In the genomic region with DNA sequence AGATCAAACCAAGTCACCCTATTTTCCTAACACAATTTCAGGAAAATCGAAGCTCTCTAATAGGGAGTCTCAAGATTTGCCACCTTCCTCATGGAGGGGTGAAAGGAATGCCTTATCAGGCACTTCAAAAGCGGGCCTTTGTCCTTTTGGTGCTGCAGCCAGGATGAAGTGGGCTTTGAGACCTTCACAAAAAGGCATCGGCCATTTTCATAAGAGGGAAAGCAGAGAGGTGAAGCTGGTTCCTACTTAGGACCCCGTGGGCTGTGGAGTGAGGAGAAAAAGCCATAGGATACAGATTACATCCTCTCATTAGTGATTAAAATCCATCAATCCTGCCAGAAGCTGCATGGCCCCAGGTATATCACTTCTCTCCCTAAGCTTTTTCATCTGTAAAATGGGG, we compare ENCODE assay signal across 7 cellular contexts. TPM values are rescaled to one million over a fixed set of nuclear protein-coding genes. Genes with fewer than 3 reads are reported as not detected.
DNase-seq lines count a peak whose midpoint lies in the region; ATAC-seq and TF ChIP-seq lines count a peak whose summit lies in the region.

No MANE protein-coding gene starts in this region.

- intact Hi-C loops in activated B cell treated with CpG ODN at 0.5 μM for 24 hours (cut with micrococcal nuclease) (loop anchor here (1.0 to 10.0 kb wide), 6 partner anchors 40 to 176 kb away; a partner anchor contains a TSS), spleen (cut with DNase I; ENCODE audit: low total_unique reads) (loop anchor here (2.0 to 10.0 kb wide), 3 partner anchors 54 to 164 kb away; no protein-coding TSS in a partner anchor)

- WGBS in iPS DF 6.9 (ENCODE audit: insufficient coverage, insufficient read length): no CpG with 5 or more reads among the region's 4 CpGs
- WGBS in spleen, 5 donors: 65 to 78% (median 71%) methylated on average over 4 of the region's 4 CpGs

- H3K27ac ChIP-seq in iPS DF 6.9 (ENCODE audit: low read length): no peak overlapping the region
- H3K27ac ChIP-seq in spleen: peak overlapping the region in 2 of 8 donors; percentile 89 to 91

- H3K36me3 ChIP-seq in iPS DF 6.9 (ENCODE audit: control insufficient read depth, insufficient read depth, low read length): peaks cover 2% of the 10 kb centered on the region; the same call in 1 of the 2 replicates
- peaks cover 0 to 29% (median 5%) of the 10 kb centered on the region in 6 donors for H3K36me3 ChIP-seq in spleen

- ATAC-seq in activated B cell treated with CpG ODN at 0.5 μM for 24 hours (ENCODE audit: low read depth) (no peak), HG03571 (IDR thresholded peaks at IDR 0.05; ENCODE audit: unreplicated experiment) (no peak)

- TF ChIP-seq POLR2A in spleen (IDR thresholded peaks at IDR 0.05): no peak

- H3K4me1 Mint-ChIP-seq in activated B cell treated with CpG ODN at 0.5 μM for 24 hours: peaks cover 31% of the 10 kb centered on the region

- TF ChIP-seq CTCF in HFF-Myc (IDR thresholded peaks at IDR 0.05; ENCODE audit: low read depth, low read length, missing control alignments) (no peak), activated B cell treated with CpG ODN at 0.5 μM for 24 hours (IDR thresholded peaks at IDR 0.05) (no peak), spleen (IDR thresholded peaks at IDR 0.05 in 8 of 11, conservative IDR thresholded peaks at IDR 0.05 in 3 of 11) (no peak)

- H3K9me3 ChIP-seq in iPS DF 6.9 (ENCODE audit: control insufficient read depth, insufficient read depth, low read length): no peaks in the 10 kb centered on the region
- no peaks in the 10 kb centered on the region for H3K9me3 ChIP-seq in spleen

- no peaks in the 10 kb centered on the region for H3K27me3 Mint-ChIP-seq in activated B cell treated with CpG ODN at 0.5 μM for 24 hours

- H3K4me1 ChIP-seq in iPS DF 6.9 (ENCODE audit: control insufficient read depth, insufficient read depth, low read length) (peaks cover 5% of the 10 kb centered on the region; the same call in 1 of the 2 replicates), spleen (peaks cover 8 to 44% (median 37%) of the 10 kb centered on the region in 6 donors)

- POLR2A ChIA-PET in activated B cell treated with CpG ODN at 0.5 μM for 24 hours (lab: Charles Lee): interaction anchor here (0.6 to 3.0 kb wide), 20 partner anchors 10 to 491 kb away, joined by 3 to 81 read pairs (median 4); a partner anchor contains a TSS

- H3K36me3 Mint-ChIP-seq in activated B cell treated with CpG ODN at 0.5 μM for 24 hours (ENCODE audit: low read depth): peaks cover 18% of the 10 kb centered on the region

- H3K4me3 ChIP-seq in HFF-Myc (replicated peaks; ENCODE audit: low read depth, low read length) (peak overlapping the region; percentile 98), iPS DF 6.9 (ENCODE audit: low read length) (peak overlapping the region; percentile 90; the same call in 1 of the 2 replicates), spleen (peak overlapping the region; percentile 70 to 98 (median 81))

- H3K27me3 ChIP-seq in iPS DF 6.9 (ENCODE audit: control insufficient read depth, insufficient read depth, low read length): no peaks in the 10 kb centered on the region
- no peaks in the 10 kb centered on the region for H3K27me3 ChIP-seq in spleen (replicated peaks in 1 of 7)

- DNase-seq in HFF-Myc (ENCODE audit: extremely low read depth, low read depth) (no peak), activated B cell treated with CpG ODN at 0.5 μM for 24 hours (no peak), iPS DF 6.9 (ENCODE audit: low read depth, low spot score) (no peak), spleen (no peak), GM19240 (ENCODE audit: insufficient read length, low spot score) (no peak), SIG-M5 treated with dmso at 0.1 percent for 504 hours (lab: John Stamatoyannopoulos, UW; ENCODE audit: unreplicated experiment) (no peak)

- CTCF ChIA-PET in activated B cell treated with CpG ODN at 0.5 μM for 24 hours (lab: Charles Lee): interaction anchor here (0.6 to 4.3 kb wide), 17 partner anchors 16 to 177 kb away, joined by 3 to 26 read pairs (median 4); a partner anchor contains a TSS

- peak overlapping the region; percentile 95 for H3K4me3 Mint-ChIP-seq in activated B cell treated with CpG ODN at 0.5 μM for 24 hours

- no peaks in the 10 kb centered on the region for H3K9me3 Mint-ChIP-seq in activated B cell treated with CpG ODN at 0.5 μM for 24 hours

- H3K27ac Mint-ChIP-seq in activated B cell treated with CpG ODN at 0.5 μM for 24 hours: no peak overlapping the region

RNA-seq across cellular contexts. Expression of a gene that starts 0.9 kb away (rescaled TPM):
- total RNA-seq in activated B cell treated with CpG ODN at 0.5 μM for 24 hours: 21.6 and 22.4 TPM in 2 replicates
- 10 to 100 TPM; 13.1 to 16.5 (median 14.2) TPM for total RNA-seq in spleen
- 10 to 100 TPM; 24.5 to 42.7 (median 30.8) TPM for polyA plus RNA-seq in spleen

RNA-seq across cellular contexts. Expression of a gene that starts 39.5 kb away (rescaled TPM):
- 60.4 and 64.4 TPM in 2 replicates for total RNA-seq in activated B cell treated with CpG ODN at 0.5 μM for 24 hours
- 100 to 1,000 TPM in 5 of 7 donors, 10 to 100 TPM in 2; 67.7 to 117 (median 102) TPM for total RNA-seq in spleen
- polyA plus RNA-seq in spleen: 100 to 1,000 TPM in 1 of 3 donors, 10 to 100 TPM in 2; 97.0 to 112 (median 98.7) TPM

RNA-seq across cellular contexts. Expression of a gene that starts 43.9 kb away (rescaled TPM):
- total RNA-seq in activated B cell treated with CpG ODN at 0.5 μM for 24 hours (0.54 and 2.1 TPM in 2 replicates), spleen (1 to 10 TPM in 3 of 7 donors, under 1 TPM in 1, not detected in 3; 0.87 to 2.9 (median 1.3) TPM)
- 1 to 10 TPM; 1.5 to 2.5 (median 2.5) TPM for polyA plus RNA-seq in spleen
